In the genomic region with DNA sequence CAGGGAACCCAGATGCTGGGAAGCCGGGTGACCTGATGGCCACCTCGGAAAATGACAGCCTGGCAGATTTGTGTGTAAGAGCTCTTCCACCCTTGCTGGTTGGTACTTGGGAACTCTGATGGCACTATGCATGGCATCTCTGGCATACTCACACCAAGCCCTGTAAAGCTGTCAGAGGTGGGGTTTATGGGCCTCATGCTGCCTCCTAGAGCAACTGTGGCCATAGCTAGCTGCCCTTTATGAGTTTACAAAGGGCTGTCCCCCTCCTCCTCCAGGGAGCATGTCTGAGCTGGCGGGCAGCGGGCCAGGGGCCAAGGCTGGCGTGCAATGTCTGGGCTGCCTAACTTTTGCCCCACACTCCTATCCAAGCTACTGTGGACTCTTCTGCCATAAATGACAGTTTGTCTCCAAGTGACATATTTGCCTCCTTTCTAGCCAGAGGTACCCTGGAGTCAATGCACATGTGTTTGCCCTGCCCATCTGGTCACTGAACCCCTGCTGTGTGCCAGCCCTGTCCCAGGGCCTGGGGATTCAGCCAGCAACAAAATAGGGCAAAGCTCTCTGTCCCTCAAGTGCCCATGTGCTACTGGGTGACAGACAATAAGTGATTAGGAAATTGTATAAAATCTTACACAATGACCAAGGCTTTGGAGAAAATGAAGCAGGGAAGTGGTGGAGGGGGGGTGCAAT, we compare ENCODE assay signal across 3 cellular contexts. TPM values are rescaled to one million over a fixed set of nuclear protein-coding genes. Genes with fewer than 3 reads are reported as not detected.
"Had no signal": no experiment of that assay in that cellular context is flagged by ENCODE, and none has a peak within 500 bp of the region (broad histone marks: within the 10 kb centered on the region; RNA-seq: fewer than 3 reads in every experiment).

No MANE protein-coding gene starts in this region.

RNA-seq across cellular contexts. Expression of a gene that starts 15.8 kb away (rescaled TPM):
- total RNA-seq: ascending aorta, bronchial epithelial cell had no signal
- polyA plus RNA-seq: cardiac muscle cell had no signal
